Comparison of ENCODE assay signal across 13 cellular contexts in genomic region chr16:12268602-12269001, GRCh38.
"Had no signal": no experiment of that assay in that cellular context is flagged by ENCODE, and none has a peak within 500 bp of the region (broad histone marks: within the 10 kb centered on the region; RNA-seq: fewer than 3 reads in every experiment).

No MANE protein-coding gene starts in this region.

- H3K4me1 Mint-ChIP-seq: central memory CD8-positive, alpha-beta T cell; WTC11 had no signal

- H3K4me3 ChIP-seq: pancreas, vagina had no signal

- H3K4me1 ChIP-seq: pancreas, vagina had no signal

- H3K9me3 ChIP-seq: pancreas, vagina had no signal

- H3K36me3 Mint-ChIP-seq: WTC11 had no signal

- H3K27me3 ChIP-seq: pancreas, vagina had no signal

- H3K27me3 Mint-ChIP-seq: central memory CD8-positive, alpha-beta T cell had no signal

- DNase-seq: activated CD4-positive, alpha-beta T cell treated with anti-CD3 and anti-CD28 coated beads for 48 hours; activated CD8-positive, alpha-beta memory T cell treated with anti-CD3 and anti-CD28 coated beads, Interleukin-2, amount 50 U/mL, for 48 hours; activated CD8-positive, alpha-beta T cell treated with anti-CD3 and anti-CD28 coated beads, Interleukin-2, amount 10 ng/mL, durations not matched to agents 7 days and 5 days; activated naive CD4-positive, alpha-beta T cell; foreskin melanocyte; head of caudate nucleus; left ventricle myocardium superior; pancreas; stimulated activated CD4-positive, alpha-beta T cell treated with anti-CD3 and anti-CD28 coated beads, Interleukin-15, amount 100 ng/mL, for 24 hours; stimulated activated CD4-positive, alpha-beta T cell treated with anti-CD3 and anti-CD28 coated beads, Interleukin-4, amount 100 ng/mL, for 4 hours had no signal

- H3K9me3 Mint-ChIP-seq: central memory CD8-positive, alpha-beta T cell; WTC11 had no signal

- ATAC-seq: activated CD8-positive, alpha-beta T cell treated with anti-CD3 and anti-CD28 coated beads, Interleukin-2, amount 10 ng/mL, durations not matched to agents 7 days and 5 days; pancreas; WTC11 had no signal

- H3K27ac Mint-ChIP-seq: activated CD8-positive, alpha-beta T cell treated with anti-CD3 and anti-CD28 coated beads, Interleukin-2, amount 10 ng/mL, durations not matched to agents 7 days and 5 days; WTC11 had no signal

- H3K4me3 Mint-ChIP-seq: activated CD8-positive, alpha-beta T cell treated with anti-CD3 and anti-CD28 coated beads, Interleukin-2, amount 10 ng/mL, durations not matched to agents 7 days and 5 days; central memory CD8-positive, alpha-beta T cell; WTC11 had no signal

- H3K36me3 ChIP-seq: pancreas, vagina had no signal

- H3K27ac ChIP-seq: pancreas, vagina had no signal
